Comparison of ENCODE assay signal across 8 cellular contexts in the genomic region with DNA sequence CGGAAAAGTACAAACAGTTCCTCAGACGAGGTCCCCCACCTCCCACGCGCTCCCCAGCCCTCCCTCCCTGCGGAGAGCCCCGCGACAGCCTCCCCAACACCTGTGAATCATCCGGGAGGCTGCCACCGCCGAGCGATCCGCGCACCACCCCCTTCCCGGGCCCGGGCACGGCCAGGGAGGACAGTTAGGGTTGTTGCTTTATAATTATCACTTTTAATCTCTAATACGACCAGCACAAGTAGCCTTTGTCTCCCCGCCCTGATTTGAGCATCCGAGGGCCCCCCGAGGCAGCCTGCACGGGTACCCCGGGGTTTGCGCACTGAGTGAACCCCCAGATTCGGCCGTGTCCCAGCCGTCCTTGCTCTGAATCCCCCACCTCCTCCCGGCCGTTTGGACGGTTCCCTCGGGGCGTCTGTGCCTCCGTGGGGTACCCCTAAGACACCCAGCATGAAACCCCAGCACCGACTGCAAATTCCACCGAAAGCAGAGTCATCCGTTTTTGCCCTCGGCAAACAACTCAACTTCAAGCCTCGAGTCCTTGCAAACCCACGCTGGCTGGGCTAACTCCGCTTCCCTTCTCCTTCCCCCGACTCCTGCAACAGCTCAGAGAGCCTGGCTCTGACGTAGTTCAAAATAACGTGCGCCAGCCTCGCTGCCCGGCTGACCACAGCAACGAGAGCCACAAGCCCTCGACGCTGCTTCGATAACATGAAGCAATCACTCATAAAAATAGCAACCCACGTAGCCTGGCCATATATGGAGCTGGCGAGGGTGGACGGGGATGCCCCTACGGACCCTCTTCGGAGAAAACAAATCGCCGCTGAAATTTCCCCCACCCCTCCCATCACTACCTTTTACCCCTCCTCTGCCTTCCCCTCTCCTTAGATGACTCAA. TPM values are rescaled to one million over a fixed set of nuclear protein-coding genes. Genes with fewer than 3 reads are reported as not detected.
DNase-seq lines count a peak whose midpoint lies in the region; ATAC-seq and TF ChIP-seq lines count a peak whose summit lies in the region.

No MANE protein-coding gene starts in this region.

- WGBS in esophagus squamous epithelium, 2 donors = 2% methylated on average over 34 to 37 of the region's 56 CpGs
- 3% methylated on average over 38 to 56 of the region's 56 CpGs for WGBS in upper lobe of left lung, 2 donors

- no peaks in the 10 kb centered on the region for H3K4me1 ChIP-seq in BE2C
- H3K4me1 ChIP-seq in esophagus squamous epithelium = peaks cover 5 to 26% (median 10%) of the 10 kb centered on the region in 3 donors
- H3K4me1 ChIP-seq in upper lobe of left lung = peaks cover 6 to 26% (median 7%) of the 10 kb centered on the region in 4 donors
- no peaks in the 10 kb centered on the region for H3K4me1 ChIP-seq in OCI-LY7 (ENCODE audit: insufficient read depth, low read length, poor library complexity, severe bottlenecking)

- H3K4me3 ChIP-seq in BE2C (ENCODE audit: low read depth, low read length) (peak overlapping the region; percentile 98), esophagus squamous epithelium (peak overlapping the region in 3 of 4 donors; percentile 16 to 56 (median 20)), upper lobe of left lung (no peak overlapping the region), OCI-LY7 (ENCODE audit: low read depth, low read length, poor library complexity, severe bottlenecking) (no peak overlapping the region)

- ATAC-seq in upper lobe of left lung (ENCODE audit: low FRiP score in 2 of 2) = peak; percentile 37 to 55
- no peak for ATAC-seq in GM19397 (IDR thresholded peaks at IDR 0.05; ENCODE audit: unreplicated experiment)

- no peaks in the 10 kb centered on the region for H3K36me3 ChIP-seq in BE2C
- no peaks in the 10 kb centered on the region for H3K36me3 ChIP-seq in esophagus squamous epithelium
- H3K36me3 ChIP-seq in upper lobe of left lung = no peaks in the 10 kb centered on the region
- H3K36me3 ChIP-seq in OCI-LY7 (ENCODE audit: insufficient read depth, low read length) = no peaks in the 10 kb centered on the region

- TF ChIP-seq CTCF in BE2C (IDR thresholded peaks at IDR 0.05; ENCODE audit: low read depth, low read length) (no peak), esophagus squamous epithelium (IDR thresholded peaks at IDR 0.05) (no peak), upper lobe of left lung (IDR thresholded peaks at IDR 0.05) (no peak), OCI-LY7 (conservative IDR thresholded peaks at IDR 0.05; ENCODE audit: low read length) (no peak)

- no peaks in the 10 kb centered on the region for H3K79me2 ChIP-seq in OCI-LY7 (ENCODE audit: insufficient read depth, low read depth, low read length)

- POLR2A ChIA-PET in OCI-LY7 (lab: Charles Lee) = no interaction called here

- H3K27me3 Mint-ChIP-seq in T-helper 2 cell treated with Interferon-gamma antibody and Interleukin-4, amounts not matched to agents 5 μg/mL and 100 μg/mL, for 36 hours (ENCODE audit: low read depth) = peaks cover 12% of the 10 kb centered on the region

- intact Hi-C loops in esophagus squamous epithelium (cut with DNase I) = no loop called here
- intact Hi-C loops in OCI-LY7 (cut with micrococcal nuclease; ENCODE audit: unreplicated experiment) = no loop called here

- no peaks in the 10 kb centered on the region for H3K36me3 Mint-ChIP-seq in T-helper 2 cell treated with Interferon-gamma antibody and Interleukin-4, amounts not matched to agents 5 μg/mL and 100 μg/mL, for 36 hours (ENCODE audit: low read depth)

- no peaks in the 10 kb centered on the region for H3K9me3 ChIP-seq in BE2C
- no peaks in the 10 kb centered on the region for H3K9me3 ChIP-seq in esophagus squamous epithelium
- H3K9me3 ChIP-seq in upper lobe of left lung = no peaks in the 10 kb centered on the region
- H3K9me3 ChIP-seq in OCI-LY7 (ENCODE audit: low read length) = no peaks in the 10 kb centered on the region

- no peak for TF ChIP-seq EP300 in upper lobe of left lung (IDR thresholded peaks at IDR 0.05)

- DNase-seq in BE2C (peak; percentile 63), HuH-7.5 (ENCODE audit: low spot score) (peak; percentile 67), esophagus squamous epithelium (lab: John Stamatoyannopoulos, UW) (no peak), myocyte (ENCODE audit: low read depth) (peak; percentile 63), upper lobe of left lung (peak in 1 of 2 donors; percentile 83), OCI-LY7 (ENCODE audit: low spot score) (no peak)
- DNase-seq in T-helper 2 cell treated with Interferon-gamma antibody and Interleukin-4, amounts not matched to agents 5 μg/mL and 100 μg/mL, for 36 hours (ENCODE audit: low spot score) = peak; percentile 78

- TF ChIP-seq POLR2A in esophagus squamous epithelium (IDR thresholded peaks at IDR 0.05) = no peak
- TF ChIP-seq POLR2A in upper lobe of left lung (IDR thresholded peaks at IDR 0.05) = no peak

- no peak overlapping the region for H3K4me2 ChIP-seq in OCI-LY7 (ENCODE audit: low read length)

- CTCF ChIA-PET in OCI-LY7 (lab: Charles Lee; ENCODE audit: unreplicated experiment) = no interaction called here

- no peaks in the 10 kb centered on the region for H3K9me3 Mint-ChIP-seq in T-helper 2 cell treated with Interferon-gamma antibody and Interleukin-4, amounts not matched to agents 5 μg/mL and 100 μg/mL, for 36 hours

- H4K20me1 ChIP-seq in OCI-LY7 (ENCODE audit: insufficient read depth, low read length) = no peaks in the 10 kb centered on the region

- H3K27ac ChIP-seq in esophagus squamous epithelium = peak overlapping the region in 2 of 4 donors; percentile 50 to 71
- peak overlapping the region in 2 of 4 donors; percentile 51 to 70 for H3K27ac ChIP-seq in upper lobe of left lung
- H3K27ac ChIP-seq in OCI-LY7 (ENCODE audit: low read depth, low read length, poor library complexity, severe bottlenecking) = no peak overlapping the region

- H2AFZ ChIP-seq in OCI-LY7 (ENCODE audit: low read length) = no peak overlapping the region

- no peaks in the 10 kb centered on the region for H3K9me2 ChIP-seq in OCI-LY7 (ENCODE audit: insufficient read depth, low read length)

- peak overlapping the region; percentile 78 for H3K4me3 Mint-ChIP-seq in T-helper 2 cell treated with Interferon-gamma antibody and Interleukin-4, amounts not matched to agents 5 μg/mL and 100 μg/mL, for 36 hours

- peaks cover 12% of the 10 kb centered on the region for H3K4me1 Mint-ChIP-seq in T-helper 2 cell treated with Interferon-gamma antibody and Interleukin-4, amounts not matched to agents 5 μg/mL and 100 μg/mL, for 36 hours (ENCODE audit: low read depth)

- no peaks in the 10 kb centered on the region for H3K27me3 ChIP-seq in BE2C
- H3K27me3 ChIP-seq in esophagus squamous epithelium = peaks cover 0 to 87% (median 9%) of the 10 kb centered on the region in 4 donors
- peaks cover 0 to 20% (median 10%) of the 10 kb centered on the region in 4 donors for H3K27me3 ChIP-seq in upper lobe of left lung

- BruUV-seq in OCI-LY7 (replicated peaks; lab: Mats Ljungman, UMichigan) = no TSS peak

- peak overlapping the region; percentile 81 for H3K27ac Mint-ChIP-seq in T-helper 2 cell treated with Interferon-gamma antibody and Interleukin-4, amounts not matched to agents 5 μg/mL and 100 μg/mL, for 36 hours

RNA-seq across cellular contexts. Expression of gene SNAP25, which starts 0.9 kb away (rescaled TPM):
- polyA plus RNA-seq in BE2C (2012; ENCODE audit: insufficient read depth, insufficient read length, low read depth) = 61.0 TPM
- total RNA-seq in esophagus squamous epithelium = under 1 TPM in 3 of 4 donors, not detected in 1; 0.13 to 0.57 (median 0.15) TPM
- 0.16 and 0.64 TPM in 2 replicates for total RNA-seq in myocyte
- not detected for polyA plus RNA-seq in myocyte (2012)
- total RNA-seq in upper lobe of left lung = 1 to 10 TPM in 2 of 6 donors, under 1 TPM in 1, not detected in 3; 0.79 to 2.2 (median 1.8) TPM
- total RNA-seq in OCI-LY7 (2014; rRNA removed; shearing (Covaris generic)) = not detected in 2 replicates
- total RNA-seq in OCI-LY7 (2022) = not detected in 2 replicates

Comparison
In these comparisons a context has a peak if more than half of its experiments do, and no peak if none do; other contexts are left out.
1. DNase-seq: peak in BE2C (single experiment), HuH-7.5 (single experiment), T-helper 2 cell treated with Interferon-gamma antibody and Interleukin-4, amounts not matched to agents 5 μg/mL and 100 μg/mL, for 36 hours (single experiment) and myocyte (single experiment); none in esophagus squamous epithelium (single experiment) and OCI-LY7 (single experiment).
2. H3K4me3 ChIP-seq: peak in BE2C (single experiment) and esophagus squamous epithelium (3 of 4); none in upper lobe of left lung (0 of 4) and OCI-LY7 (single experiment).